In the genomic region with DNA sequence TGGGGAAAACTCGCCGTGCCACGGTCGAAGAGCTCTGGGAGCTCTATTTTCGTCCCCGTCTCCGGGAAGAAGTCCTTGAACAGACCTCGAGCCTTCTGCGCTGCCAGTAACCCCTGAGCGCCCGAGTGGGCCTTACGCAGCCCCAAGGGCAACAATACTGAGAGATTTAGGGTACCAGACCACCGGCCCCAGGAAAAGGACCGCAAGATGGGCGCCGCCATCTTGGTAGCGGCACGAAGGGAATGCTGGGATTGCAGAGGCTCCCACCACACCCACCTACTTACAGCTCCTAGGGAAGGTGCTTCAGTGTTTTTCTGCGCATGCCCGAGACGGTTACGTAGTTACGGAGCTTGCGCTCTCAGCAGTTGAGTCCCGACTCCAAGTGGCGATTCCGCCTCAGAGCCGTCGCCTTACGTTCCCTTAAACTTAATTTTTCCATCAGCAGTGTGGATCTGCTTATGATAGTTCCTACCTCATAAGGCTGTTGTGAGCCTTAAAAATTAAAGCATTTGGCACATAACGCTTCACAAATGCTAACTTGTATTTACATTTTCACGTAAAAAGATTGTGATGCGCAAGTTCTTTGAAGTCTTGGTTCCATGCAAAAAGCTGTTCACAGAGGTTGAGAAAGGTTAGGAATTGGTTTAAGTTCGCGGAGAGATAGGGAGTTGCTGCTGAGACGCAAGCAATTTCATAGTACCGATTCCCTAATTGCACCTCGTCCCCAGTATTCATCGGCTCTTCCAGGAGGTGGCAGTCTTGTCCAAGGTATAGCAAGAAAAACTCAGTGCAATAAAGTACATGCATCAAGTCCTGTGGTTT, we compare ENCODE assay signal across 7 cellular contexts. TPM values are rescaled to one million over a fixed set of nuclear protein-coding genes. Genes with fewer than 3 reads are reported as not detected.
A peak's percentile ranks its signal among the peaks of the same experiment; 100 is the strongest.
DNase-seq lines count a peak whose midpoint lies in the region; ATAC-seq, FAIRE-seq and TF ChIP-seq lines count a peak whose summit lies in the region.

A gene (minus strand): TSS at position 244 of the 822 bp plus-strand sequence. CDS start 23 bp downstream, at position 221.

- H3K36me3 ChIP-seq in astrocyte (ENCODE audit: insufficient read depth, low read length), result peaks cover 20% of the 10 kb centered on the region
- H3K36me3 ChIP-seq in hepatocyte (replicated peaks; ENCODE audit: insufficient read depth, low read depth), result no peaks in the 10 kb centered on the region

- peak within 1 kb of the TSS; percentile 98 for H3K9ac ChIP-seq in astrocyte (ENCODE audit: low read length)

- ATAC-seq in GM18498 (IDR thresholded peaks at IDR 0.05; ENCODE audit: unreplicated experiment) (peak; percentile 90), HG02943 (IDR thresholded peaks at IDR 0.05; ENCODE audit: low read depth, unreplicated experiment) (peak; percentile 92)

- H3K9me3 Mint-ChIP-seq in T-helper 2 cell treated with Interferon-gamma antibody and Interleukin-4, amounts not matched to agents 5 μg/mL and 100 μg/mL, for 36 hours, result no peaks in the 10 kb centered on the region
- no peaks in the 10 kb centered on the region for H3K9me3 Mint-ChIP-seq in astrocyte (ENCODE audit: unreplicated experiment)

- H3K27me3 Mint-ChIP-seq in T-helper 2 cell treated with Interferon-gamma antibody and Interleukin-4, amounts not matched to agents 5 μg/mL and 100 μg/mL, for 36 hours (ENCODE audit: low read depth), result no peaks in the 10 kb centered on the region
- no peaks in the 10 kb centered on the region for H3K27me3 Mint-ChIP-seq in astrocyte (ENCODE audit: low read depth, unreplicated experiment)

- peak within 1 kb of the TSS; percentile 62 for H3K27ac Mint-ChIP-seq in T-helper 2 cell treated with Interferon-gamma antibody and Interleukin-4, amounts not matched to agents 5 μg/mL and 100 μg/mL, for 36 hours
- H3K27ac Mint-ChIP-seq in astrocyte (ENCODE audit: unreplicated experiment), result peak within 1 kb of the TSS; percentile 97

- H3K4me3 Mint-ChIP-seq in T-helper 2 cell treated with Interferon-gamma antibody and Interleukin-4, amounts not matched to agents 5 μg/mL and 100 μg/mL, for 36 hours, result peak within 1 kb of the TSS; percentile 74
- peak within 1 kb of the TSS; percentile 95 for H3K4me3 Mint-ChIP-seq in astrocyte (ENCODE audit: unreplicated experiment)

- H3K79me2 ChIP-seq in astrocyte (ENCODE audit: insufficient read depth, low read length) (peaks cover 38% of the 10 kb centered on the region), hepatocyte (peaks cover 41% of the 10 kb centered on the region)

- H3K9me3 ChIP-seq in astrocyte (ENCODE audit: insufficient read depth, low read depth, low read length), result no peaks in the 10 kb centered on the region
- no peaks in the 10 kb centered on the region for H3K9me3 ChIP-seq in hepatocyte (ENCODE audit: low read depth)

- under 1% methylated on average over 39 of the region's 39 CpGs for WGBS in hepatocyte (ENCODE audit: low lambda C conversion rate, missing lambda C conversion rate)

- peak within 1 kb of the TSS; percentile 95 for H3K27ac ChIP-seq in astrocyte (ENCODE audit: low read depth, low read length)
- H3K27ac ChIP-seq in hepatocyte, result peak within 1 kb of the TSS; percentile 97

- H3K4me1 Mint-ChIP-seq in T-helper 2 cell treated with Interferon-gamma antibody and Interleukin-4, amounts not matched to agents 5 μg/mL and 100 μg/mL, for 36 hours (ENCODE audit: low read depth), result peaks cover 19% of the 10 kb centered on the region
- peaks cover 12% of the 10 kb centered on the region for H3K4me1 Mint-ChIP-seq in astrocyte (ENCODE audit: low read depth, unreplicated experiment)

- H4K20me1 ChIP-seq in astrocyte (ENCODE audit: insufficient read depth, low read length) (peaks cover 7% of the 10 kb centered on the region), hepatocyte (ENCODE audit: insufficient read depth, poor library complexity, severe bottlenecking) (no peaks in the 10 kb centered on the region)

- peak; percentile 81 for FAIRE-seq in astrocyte (lab: Jason Lieb, UNC)

- DNase-seq in NCI-H187 treated with DMSO at 0.1 percent for 48 hours (lab: John Stamatoyannopoulos, UW), result peak; percentile 89
- peak; percentile 88 for DNase-seq in T-helper 2 cell treated with Interferon-gamma antibody and Interleukin-4, amounts not matched to agents 5 μg/mL and 100 μg/mL, for 36 hours (ENCODE audit: low spot score)
- peak; percentile 96 for DNase-seq in astrocyte (ENCODE audit: low read depth)
- DNase-seq in hepatocyte (ENCODE audit: low spot score), result peak; percentile 99
- peak; percentile 93 for DNase-seq in retina

- H3K36me3 Mint-ChIP-seq in T-helper 2 cell treated with Interferon-gamma antibody and Interleukin-4, amounts not matched to agents 5 μg/mL and 100 μg/mL, for 36 hours (ENCODE audit: low read depth), result peaks cover 22% of the 10 kb centered on the region
- peaks cover 4% of the 10 kb centered on the region for H3K36me3 Mint-ChIP-seq in astrocyte (ENCODE audit: low read depth, unreplicated experiment)

- peak; percentile 91 for TF ChIP-seq CTCF in astrocyte (IDR thresholded peaks at IDR 0.05; ENCODE audit: insufficient read depth, low read depth, low read length)
- TF ChIP-seq CTCF in hepatocyte (IDR thresholded peaks at IDR 0.05; ENCODE audit: poor library complexity), result peak; percentile 93

- H3K4me3 ChIP-seq in astrocyte (ENCODE audit: insufficient read depth, low read depth, low read length) (peak within 1 kb of the TSS; percentile 96), hepatocyte (peak within 1 kb of the TSS; percentile 64)

- no peaks in the 10 kb centered on the region for H3K9me2 ChIP-seq in hepatocyte (replicated peaks; ENCODE audit: insufficient read depth)

- H3K27me3 ChIP-seq in astrocyte (ENCODE audit: insufficient read depth, low read length) (no peaks in the 10 kb centered on the region), hepatocyte (no peaks in the 10 kb centered on the region)

- peak within 1 kb of the TSS; percentile 94 for H3K4me2 ChIP-seq in astrocyte (ENCODE audit: low read length)
- H3K4me2 ChIP-seq in hepatocyte, result peak within 1 kb of the TSS; percentile 94

- H3K4me1 ChIP-seq in astrocyte (ENCODE audit: insufficient read depth, low read length) (peaks cover 15% of the 10 kb centered on the region), hepatocyte (ENCODE audit: insufficient read depth) (peaks cover 10% of the 10 kb centered on the region)

- H2AFZ ChIP-seq in astrocyte (ENCODE audit: low read depth, low read length) (peak within 1 kb of the TSS; percentile 86), hepatocyte (peak within 1 kb of the TSS; percentile 100)

RNA-seq across cellular contexts. Expression of the gene that starts here (rescaled TPM):
- total RNA-seq in astrocyte (26.5 and 29.0 TPM in 2 replicates), hepatocyte (34.1 and 34.4 TPM in 2 replicates)
- 34.2 and 34.5 TPM in 2 replicates for polyA plus RNA-seq in hepatocyte

Comparison
In these comparisons a context has a peak if more than half of its experiments do, and no peak if none do; other contexts are left out.
1. Peak in every context shown above with its lines: DNase-seq, ATAC-seq, H3K4me3 ChIP-seq and H3K27ac ChIP-seq.